In genomic region chr7:10974717-10975032, GRCh38 we compare ENCODE assay signal across 8 cellular contexts. TPM values are rescaled to one million over a fixed set of nuclear protein-coding genes. Genes with fewer than 3 reads are reported as not detected.
A peak's percentile ranks its signal among the peaks of the same experiment; 100 is the strongest.
DNase-seq lines count a peak whose midpoint lies in the region; ATAC-seq and TF ChIP-seq lines count a peak whose summit lies in the region.

No MANE protein-coding gene starts in this region.

- no peaks in the 10 kb centered on the region for H3K36me3 ChIP-seq in left ventricle myocardium inferior
- no peaks in the 10 kb centered on the region for H3K36me3 ChIP-seq in esophagus (ENCODE audit: control insufficient read depth in 2 of 2, insufficient read depth in 2 of 2, low read length in 1 of 2)

- H3K4me1 ChIP-seq in left ventricle myocardium inferior (peaks cover 16% of the 10 kb centered on the region), esophagus (ENCODE audit: control insufficient read depth in 2 of 2, insufficient read depth in 2 of 2, low read length in 1 of 2) (no peaks in the 10 kb centered on the region)

- H3K27ac ChIP-seq in left ventricle myocardium inferior (replicated peaks) (no peak overlapping the region), esophagus (ENCODE audit: low read depth in 2 of 2, low read length in 1 of 2) (no peak overlapping the region)

- no peaks in the 10 kb centered on the region for H3K9me3 ChIP-seq in left ventricle myocardium inferior (replicated peaks)
- no peaks in the 10 kb centered on the region for H3K9me3 ChIP-seq in esophagus (ENCODE audit: control insufficient read depth in 2 of 2, insufficient read depth in 1 of 2, low read depth in 1 of 2, low read length in 1 of 2)

- intact Hi-C loops in left ventricle myocardium inferior (cut with micrococcal nuclease) (no loop called here), Right ventricle myocardium superior (cut with DNase I) (no loop called here)

- no peak for ATAC-seq in Right ventricle myocardium superior (ENCODE audit: poor library complexity)
- no peak for ATAC-seq in HG02840 (IDR thresholded peaks at IDR 0.05; ENCODE audit: low FRiP score, unreplicated experiment)
- no peak for ATAC-seq in HG03342 (IDR thresholded peaks at IDR 0.05; ENCODE audit: unreplicated experiment)

- WGBS in esophagus, 2 donors: 25 to 26% methylated on average over 3 of the region's 3 CpGs

- no peak for DNase-seq in left ventricle myocardium inferior
- no peak for DNase-seq in Right ventricle myocardium superior
- DNase-seq in OCI-M1 (lab: John Stamatoyannopoulos, UW): peak; percentile 62
- no peak for DNase-seq in retinal pigment epithelial cell (ENCODE audit: low read depth)
- DNase-seq in kidney glomerular epithelial cell (lab: John Stamatoyannopoulos, UW): no peak

- TF ChIP-seq CTCF in left ventricle myocardium inferior (IDR thresholded peaks at IDR 0.05; ENCODE audit: borderline replicate concordance): no peak
- no peak for TF ChIP-seq CTCF in retinal pigment epithelial cell (conservative IDR thresholded peaks at IDR 0.05; ENCODE audit: low read depth, low read length)

- H3K27me3 ChIP-seq in left ventricle myocardium inferior (ENCODE audit: low read depth): no peaks in the 10 kb centered on the region
- peaks cover 0 to 2% of the 10 kb centered on the region in 2 donors for H3K27me3 ChIP-seq in esophagus (ENCODE audit: control insufficient read depth in 1 of 2, insufficient read depth in 2 of 2, low read length in 2 of 2)

- H3K4me3 ChIP-seq in left ventricle myocardium inferior (peak overlapping the region; percentile 78), esophagus (ENCODE audit: low read depth in 1 of 2, low read length in 2 of 2) (peak overlapping the region; percentile 59 to 94), retinal pigment epithelial cell (ENCODE audit: low read length) (peak overlapping the region; percentile 83)

RNA-seq across cellular contexts. Expression of gene PHF14, which starts 1.0 kb away (rescaled TPM):
- total RNA-seq in left ventricle myocardium inferior (13.0 TPM), Right ventricle myocardium superior (12.2 TPM)
- polyA plus RNA-seq in esophagus: 10 to 100 TPM; 10.2 to 18.0 TPM
